In the genomic region with DNA sequence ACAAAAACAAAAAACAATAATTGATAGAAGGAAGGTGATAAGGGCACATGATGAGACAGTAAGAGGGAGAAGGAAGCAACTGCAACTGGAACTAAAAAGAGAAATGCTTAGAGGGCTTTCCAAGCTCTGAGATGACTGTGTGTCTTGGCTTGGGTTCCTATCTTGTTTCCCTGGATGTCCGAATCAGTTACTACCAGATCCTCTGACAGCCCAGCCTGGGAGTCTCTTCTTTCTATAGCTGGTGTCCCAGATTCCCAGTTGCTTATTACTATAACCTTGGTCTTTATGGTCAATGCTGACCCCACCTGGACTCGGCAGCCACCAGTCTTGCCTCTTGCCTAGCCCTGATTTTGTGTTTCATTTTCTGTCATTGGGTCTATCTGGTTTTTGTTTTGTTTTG, we compare ENCODE assay signal across 29 cellular contexts.
"Had no signal": no experiment of that assay in that cellular context is flagged by ENCODE, and none has a peak within 500 bp of the region (broad histone marks: within the 10 kb centered on the region; RNA-seq: fewer than 3 reads in every experiment).

No MANE protein-coding gene starts in this region.

- H3K36me3 ChIP-seq: ascending aorta, cardiac muscle cell, colonic mucosa, heart right ventricle, pancreas, right atrium auricular region, stomach, suprapubic skin, tibial nerve had no signal

- H3K27me3 Mint-ChIP-seq: activated CD4-positive, alpha-beta T cell treated with anti-CD3 and anti-CD28 coated beads for 36 hours; activated CD8-positive, alpha-beta memory T cell treated with anti-CD3 and anti-CD28 coated beads, Interleukin-2, amount 10 ng/mL, durations not matched to agents 7 days and 5 days; naive B cell; stimulated activated naive B cell treated with anti-CD40 and anti-IgM and Interleukin-4, amounts not matched to agents 10 μg/mL and 1 μg/mL and 100 μg/mL, for 72 hours had no signal

- H3K4me2 ChIP-seq: smooth muscle cell had no signal

- H3K27ac Mint-ChIP-seq: activated CD4-positive, alpha-beta T cell treated with anti-CD3 and anti-CD28 coated beads for 36 hours; activated CD8-positive, alpha-beta memory T cell treated with anti-CD3 and anti-CD28 coated beads, Interleukin-2, amount 10 ng/mL, durations not matched to agents 7 days and 5 days; activated CD8-positive, alpha-beta T cell treated with anti-CD3 and anti-CD28 coated beads, Interleukin-2, amount 10 ng/mL, durations not matched to agents 7 days and 5 days; activated naive CD4-positive, alpha-beta T cell treated with anti-CD3 and anti-CD28 coated beads, Interleukin-2, amount 50 U/mL, for 72 hours; activated T-helper 2 cell treated with anti-CD3 and anti-CD28 coated beads, Interferon-gamma antibody, Interleukin-2, Interleukin-4, amounts not matched to agents 10 μg/mL and 5 μg/mL and 100 μg/mL, durations not matched to agents 14 hours and 24 hours and 36 hours; mesothelial cell of epicardium; stimulated activated naive B cell treated with anti-CD40 and anti-IgM and Interleukin-4, amounts not matched to agents 10 μg/mL and 1 μg/mL and 100 μg/mL, for 72 hours had no signal

- FAIRE-seq: endothelial cell of umbilical vein, pancreas had no signal

- H3K9me3 Mint-ChIP-seq: activated naive CD4-positive, alpha-beta T cell treated with anti-CD3 and anti-CD28 coated beads, Interleukin-2, amount 50 U/mL, for 72 hours; activated T-helper 2 cell treated with anti-CD3 and anti-CD28 coated beads, Interferon-gamma antibody, Interleukin-2, Interleukin-4, amounts not matched to agents 10 μg/mL and 5 μg/mL and 100 μg/mL, durations not matched to agents 14 hours and 24 hours and 36 hours; brain; mesothelial cell of epicardium; naive B cell; stimulated activated naive B cell treated with anti-CD40 and anti-IgM and Interleukin-4, amounts not matched to agents 10 μg/mL and 1 μg/mL and 100 μg/mL, for 72 hours had no signal

- H3K36me3 Mint-ChIP-seq: activated CD8-positive, alpha-beta memory T cell treated with anti-CD3 and anti-CD28 coated beads, Interleukin-2, amount 10 ng/mL, durations not matched to agents 7 days and 5 days; activated naive CD4-positive, alpha-beta T cell treated with anti-CD3 and anti-CD28 coated beads, Interleukin-2, amount 50 U/mL, for 72 hours; brain; mesothelial cell of epicardium; naive B cell; stimulated activated naive B cell treated with anti-CD40 and anti-IgM and Interleukin-4, amounts not matched to agents 10 μg/mL and 1 μg/mL and 100 μg/mL, for 72 hours had no signal

- H3K4me1 Mint-ChIP-seq: activated CD4-positive, alpha-beta T cell treated with anti-CD3 and anti-CD28 coated beads for 36 hours; activated CD8-positive, alpha-beta memory T cell treated with anti-CD3 and anti-CD28 coated beads, Interleukin-2, amount 10 ng/mL, durations not matched to agents 7 days and 5 days; naive B cell had no signal

- H3K4me1 ChIP-seq: ascending aorta, colonic mucosa, foreskin keratinocyte, psoas muscle, right atrium auricular region had no signal

- H3K27me3 ChIP-seq: ascending aorta, cardiac muscle cell, colonic mucosa, foreskin keratinocyte, heart right ventricle, pancreas, right atrium auricular region, stomach, suprapubic skin, tibial nerve had no signal

- DNase-seq: activated CD4-positive, alpha-beta T cell treated with anti-CD3 and anti-CD28 coated beads for 36 hours; activated CD4-positive, CD25-positive, alpha-beta regulatory T cell; activated CD8-positive, alpha-beta memory T cell treated with anti-CD3 and anti-CD28 coated beads, Interleukin-2, amount 10 ng/mL, durations not matched to agents 7 days and 5 days; activated CD8-positive, alpha-beta T cell treated with anti-CD3 and anti-CD28 coated beads, Interleukin-2, amount 10 ng/mL, durations not matched to agents 7 days and 5 days; activated naive CD4-positive, alpha-beta T cell; activated T-cell treated with anti-CD3 and anti-CD28 coated beads, Interleukin-2, amount 50 U/mL, for 48 hours; cerebellar nuclear complex; colonic mucosa; foreskin keratinocyte; heart right ventricle; mammary epithelial cell; naive B cell; pancreas; psoas muscle; stimulated activated CD4-positive, alpha-beta T cell treated with anti-CD3 and anti-CD28 coated beads, Interleukin-15, amount 100 ng/mL, for 24 hours; stimulated activated CD4-positive, alpha-beta T cell treated with anti-CD3 and anti-CD28 coated beads, Interleukin-2, amount 100 ng/mL, for 24 hours; stimulated activated naive B cell treated with anti-CD40 and anti-IgM and Interleukin-4, amounts not matched to agents 10 μg/mL and 1 μg/mL and 100 μg/mL, for 72 hours; stomach had no signal

- H3K4me3 ChIP-seq: ascending aorta, cardiac muscle cell, colonic mucosa, heart right ventricle, pancreas, psoas muscle, right atrium auricular region, smooth muscle cell, stomach, suprapubic skin, tibial nerve had no signal

- ATAC-seq: activated CD4-positive, alpha-beta T cell treated with anti-CD3 and anti-CD28 coated beads for 36 hours; activated CD8-positive, alpha-beta memory T cell treated with anti-CD3 and anti-CD28 coated beads, Interleukin-2, amount 10 ng/mL, durations not matched to agents 7 days and 5 days; activated CD8-positive, alpha-beta T cell treated with anti-CD3 and anti-CD28 coated beads, Interleukin-2, amount 10 ng/mL, durations not matched to agents 7 days and 5 days; activated naive CD4-positive, alpha-beta T cell treated with anti-CD3 and anti-CD28 coated beads, Interleukin-2, amount 50 U/mL, for 72 hours; foreskin keratinocyte; heart right ventricle; pancreas; psoas muscle; stimulated activated naive B cell treated with anti-CD40 and anti-IgM and Interleukin-4, amounts not matched to agents 10 μg/mL and 1 μg/mL and 100 μg/mL, for 72 hours had no signal

- H3K27ac ChIP-seq: ascending aorta, cardiac muscle cell, colonic mucosa, foreskin keratinocyte, heart right ventricle, pancreas, psoas muscle, right atrium auricular region, stomach, suprapubic skin, tibial nerve had no signal

- H3K9me3 ChIP-seq: ascending aorta, colonic mucosa, heart right ventricle, pancreas, psoas muscle, right atrium auricular region, stomach, suprapubic skin, tibial nerve had no signal

- H3K4me3 Mint-ChIP-seq: activated CD4-positive, alpha-beta T cell treated with anti-CD3 and anti-CD28 coated beads for 36 hours; activated CD8-positive, alpha-beta memory T cell treated with anti-CD3 and anti-CD28 coated beads, Interleukin-2, amount 10 ng/mL, durations not matched to agents 7 days and 5 days; activated CD8-positive, alpha-beta T cell treated with anti-CD3 and anti-CD28 coated beads, Interleukin-2, amount 10 ng/mL, durations not matched to agents 7 days and 5 days; brain; mesothelial cell of epicardium; stimulated activated naive B cell treated with anti-CD40 and anti-IgM and Interleukin-4, amounts not matched to agents 10 μg/mL and 1 μg/mL and 100 μg/mL, for 72 hours had no signal
